Comparison of ENCODE assay signal across 25 cellular contexts in genomic region chr14:99063620-99064225, GRCh38.
DNase-seq lines count a peak whose midpoint lies in the region; ATAC-seq, FAIRE-seq and TF ChIP-seq lines count a peak whose summit lies in the region.
"Had no signal": no experiment of that assay in that cellular context is flagged by ENCODE, and none has a peak within 500 bp of the region (broad histone marks: within the 10 kb centered on the region; RNA-seq: fewer than 3 reads in every experiment).

No MANE protein-coding gene starts in this region.

- H3K4me2 ChIP-seq in mammary epithelial cell (ENCODE audit: insufficient read depth, low read depth, low read length) = peak overlapping the region; percentile 10

- no peak overlapping the region for H3K9ac ChIP-seq in mammary epithelial cell (ENCODE audit: insufficient read depth, low read length)

- DNase-seq in MV-4-11 (lab: John Stamatoyannopoulos, UW) = peak; percentile 64
- no peak for DNase-seq in mammary epithelial cell
- DNase-seq in kidney tubule cell (ENCODE audit: low spot score) = peak; percentile 69
- peak; percentile 17 for DNase-seq in small intestine
- no peak for DNase-seq in NCI-H1417 (lab: John Stamatoyannopoulos, UW)
- no peak for DNase-seq in aorta
- DNase-seq in middle frontal gyrus (ENCODE audit: extremely low spot score, low spot score) = no peak
- DNase-seq: activated B cell treated with CpG ODN at 0.5 μM for 24 hours; activated CD4-positive, alpha-beta T cell treated with anti-CD3 and anti-CD28 coated beads, Interleukin-2, amount 10 ng/mL, durations not matched to agents 7 days and 5 days; activated T-cell treated with anti-CD3 and anti-CD28 coated beads, Interleukin-2, amount 50 U/mL, for 72 hours; gastrocnemius medialis; Kasumi-1; mesenchymal stem cell; NCI-H2107; NCI-H345; psoas muscle; stimulated activated CD4-positive, alpha-beta T cell treated with anti-CD3 and anti-CD28 coated beads, Interleukin-15, amount 100 ng/mL, for 24 hours; stimulated activated CD4-positive, alpha-beta T cell treated with anti-CD3 and anti-CD28 coated beads, Interleukin-4, amount 100 ng/mL, for 4 hours had no signal

- FAIRE-seq in small intestine (lab: Jason Lieb, UNC) = no peak
- FAIRE-seq: endometrium, GM12878, RCC 7860 had no signal

- H3K79me2 ChIP-seq in mammary epithelial cell (ENCODE audit: insufficient read depth, low read length) = no peaks in the 10 kb centered on the region

- H3K9me3 ChIP-seq in mammary epithelial cell (replicated peaks; ENCODE audit: insufficient read depth, low read length) = no peaks in the 10 kb centered on the region
- H3K9me3 ChIP-seq in small intestine (ENCODE audit: control insufficient read depth, low read depth) = no peaks in the 10 kb centered on the region
- no peaks in the 10 kb centered on the region for H3K9me3 ChIP-seq in aorta (ENCODE audit: control insufficient read depth, low read length)
- H3K9me3 ChIP-seq: gastrocnemius medialis, psoas muscle, SJSA1 had no signal

- H4K20me1 ChIP-seq in mammary epithelial cell (ENCODE audit: insufficient read depth, low read length) = no peaks in the 10 kb centered on the region

- H3K4me3 ChIP-seq in mammary epithelial cell (replicated peaks in 1 of 3; ENCODE audit: insufficient read depth in 1 of 3, low read depth in 2 of 3, low read length in 3 of 3) (no peak overlapping the region), small intestine (ENCODE audit: low read depth in 1 of 2, low read length in 2 of 2) (no peak overlapping the region), aorta (ENCODE audit: low read length in 2 of 2) (no peak overlapping the region)
- H3K4me3 ChIP-seq: gastrocnemius medialis, GM12878, psoas muscle, SJSA1, tibial nerve had no signal

- intact Hi-C loops in mammary epithelial cell (cut with micrococcal nuclease) (loop anchor here (1.0 to 5.0 kb wide), 2 partner anchors 27 to 156 kb away; no protein-coding TSS in a partner anchor), aorta (cut with DNase I) (no loop called here)

- ATAC-seq in aorta (ENCODE audit: low FRiP score) = no peak
- ATAC-seq: activated T-cell treated with anti-CD3 and anti-CD28 coated beads, Interleukin-2, amount 50 U/mL, for 72 hours; gastrocnemius medialis; GM12878; HCT116; left lobe of liver; psoas muscle had no signal

- in situ Hi-C loops in mammary epithelial cell (cut with MboI; ENCODE audit: low sequenced_read_pairs in 2 of 2) = no loop called here

- TF ChIP-seq CTCF in mammary epithelial cell (conservative IDR thresholded peaks at IDR 0.05 in 1 of 2, IDR thresholded peaks at IDR 0.05 in 1 of 2; ENCODE audit: extremely low read depth in 1 of 2, insufficient read depth in 1 of 2, low read depth in 1 of 2, low read length in 2 of 2) = no peak

- peaks cover 36% of the 10 kb centered on the region for H3K4me1 ChIP-seq in mammary epithelial cell (ENCODE audit: insufficient read depth, low read length)
- peaks cover 0 to 3% of the 10 kb centered on the region in 2 donors for H3K4me1 ChIP-seq in small intestine (ENCODE audit: control insufficient read depth in 2 of 2, insufficient read depth in 1 of 2, low read depth in 1 of 2, low read length in 1 of 2)
- H3K4me1 ChIP-seq in aorta (ENCODE audit: control insufficient read depth in 1 of 2, insufficient read depth in 2 of 2, low read length in 2 of 2) = no peaks in the 10 kb centered on the region
- H3K4me1 ChIP-seq: gastrocnemius medialis, psoas muscle, SJSA1, tibial nerve had no signal

- dilution Hi-C loops in mammary epithelial cell (cut with HindIII; ENCODE audit: low sequenced_read_pairs) = no loop called here

- WGBS in mammary epithelial cell (ENCODE audit: low coverage, missing lambda C conversion rate) = 67% methylated on average over 10 of the region's 10 CpGs
- 42 to 67% (median 44%) methylated on average over 10 of the region's 10 CpGs for WGBS in small intestine, 3 donors
- 82 to 85% methylated on average over 10 of the region's 10 CpGs for WGBS in aorta, 2 donors

- no peaks in the 10 kb centered on the region for H3K36me3 ChIP-seq in mammary epithelial cell (ENCODE audit: insufficient read depth, low read length)
- no peaks in the 10 kb centered on the region for H3K36me3 ChIP-seq in small intestine (ENCODE audit: control insufficient read depth in 2 of 2, insufficient read depth in 2 of 2, low read length in 2 of 2)
- no peaks in the 10 kb centered on the region for H3K36me3 ChIP-seq in aorta (ENCODE audit: control insufficient read depth in 1 of 2, insufficient read depth in 2 of 2, low read length in 1 of 2)
- H3K36me3 ChIP-seq: gastrocnemius medialis, SJSA1, tibial nerve had no signal

- peak overlapping the region; percentile 74 for H2AFZ ChIP-seq in mammary epithelial cell (ENCODE audit: low read depth, low read length)

- no TSS peak for BruUV-seq in mammary epithelial cell (replicated peaks; lab: Mats Ljungman, UMichigan)

- peak overlapping the region; percentile 76 for H3K27ac ChIP-seq in mammary epithelial cell (ENCODE audit: insufficient read depth, low read depth, low read length)
- H3K27ac ChIP-seq in small intestine (ENCODE audit: low read depth in 1 of 2, low read length in 1 of 2) = no peak overlapping the region
- H3K27ac ChIP-seq in aorta (ENCODE audit: low read depth in 1 of 2, low read length in 2 of 2) = no peak overlapping the region
- H3K27ac ChIP-seq: gastrocnemius medialis, psoas muscle, SJSA1, tibial nerve had no signal

- H3K27me3 ChIP-seq in mammary epithelial cell (ENCODE audit: insufficient read depth, low read length) = no peaks in the 10 kb centered on the region
- no peaks in the 10 kb centered on the region for H3K27me3 ChIP-seq in small intestine (ENCODE audit: control insufficient read depth in 2 of 2, insufficient read depth in 2 of 2, low read length in 2 of 2)
- H3K27me3 ChIP-seq in aorta (ENCODE audit: control insufficient read depth in 1 of 2, insufficient read depth in 2 of 2, low read length in 1 of 2) = no peaks in the 10 kb centered on the region
- H3K27me3 ChIP-seq: gastrocnemius medialis, SJSA1, tibial nerve had no signal

- CTCF ChIA-PET in mammary epithelial cell (lab: Charles Lee; ENCODE audit: low non-redundant PET) = interaction anchor here (0.6 kb wide), 1 partner anchor 1086 kb away, joined by 5 read pairs; no protein-coding TSS in a partner anchor

Comparison
In these comparisons a context has a peak if more than half of its experiments do, and no peak if none do; other contexts are left out.
1. DNase-seq: peak in MV-4-11 (single experiment), kidney tubule cell (single experiment) and small intestine (single experiment); none in mammary epithelial cell (single experiment), NCI-H1417 (0 of 3), aorta (0 of 2) and middle frontal gyrus (single experiment).